ENCODE assay signal across 25 cellular contexts in genomic region chr5:89535421-89535820, GRCh38.
A peak's percentile ranks its signal among the peaks of the same experiment; 100 is the strongest.
DNase-seq lines count a peak whose midpoint lies in the region.
"Had no signal": no experiment of that assay in that cellular context is flagged by ENCODE, and none has a peak within 500 bp of the region (broad histone marks: within the 10 kb centered on the region; RNA-seq: fewer than 3 reads in every experiment).

No MANE protein-coding gene starts in this region.

- no peak overlapping the region for H3K23ac ChIP-seq in neuronal stem cell (ENCODE audit: low read depth, low read length, poor library complexity)

- H3K27ac ChIP-seq in neuronal stem cell (replicated peaks; ENCODE audit: low read length): no peak overlapping the region
- H3K27ac ChIP-seq: body of pancreas, dorsolateral prefrontal cortex, KMS-11, parathyroid adenoma, right atrium auricular region, SJCRH30 had no signal

- H3K9ac ChIP-seq in neuronal stem cell (ENCODE audit: low read depth, low read length, poor library complexity): no peak overlapping the region
- H3K9ac ChIP-seq: KMS-11, parathyroid adenoma had no signal

- no peak overlapping the region for H3K14ac ChIP-seq in neuronal stem cell (ENCODE audit: low read length)

- H3K4me3 ChIP-seq in neuronal stem cell (ENCODE audit: low read length in 2 of 2) (no peak overlapping the region), HAP-1 (no peak overlapping the region)
- H3K4me3 ChIP-seq: body of pancreas, dorsolateral prefrontal cortex, GM12878, mucosa of descending colon, right atrium auricular region, SJCRH30 had no signal

- no peak overlapping the region for H2AK5ac ChIP-seq in neuronal stem cell (ENCODE audit: low read depth, low read length)

- no peak overlapping the region for H3K18ac ChIP-seq in neuronal stem cell (ENCODE audit: low read length)

- H3K79me1 ChIP-seq in neuronal stem cell (ENCODE audit: low read depth, low read length): no peaks in the 10 kb centered on the region

- H3K9me3 ChIP-seq in neuronal stem cell (replicated peaks in 1 of 2; ENCODE audit: control insufficient read depth in 2 of 2, insufficient read depth in 1 of 2, low read depth in 1 of 2, low read length in 2 of 2): no peaks in the 10 kb centered on the region
- H3K9me3 ChIP-seq in HAP-1: no peaks in the 10 kb centered on the region
- H3K9me3 ChIP-seq: body of pancreas, mucosa of descending colon, right atrium auricular region, SJCRH30 had no signal

- H3K4ac ChIP-seq in neuronal stem cell (ENCODE audit: low read length): no peak overlapping the region

- H4K91ac ChIP-seq in neuronal stem cell (ENCODE audit: low read depth, low read length, poor library complexity): no peak overlapping the region

- H2AFZ ChIP-seq in neuronal stem cell (ENCODE audit: low read length): no peak overlapping the region
- H2AFZ ChIP-seq: parathyroid adenoma had no signal

- H2BK15ac ChIP-seq in neuronal stem cell (ENCODE audit: low read length): no peak overlapping the region

- H3K36me3 ChIP-seq in neuronal stem cell (replicated peaks in 1 of 2; ENCODE audit: control insufficient read depth in 2 of 2, insufficient read depth in 2 of 2, low read length in 2 of 2) (no peaks in the 10 kb centered on the region), HAP-1 (replicated peaks) (no peaks in the 10 kb centered on the region)
- H3K36me3 ChIP-seq: right atrium auricular region, SJCRH30 had no signal

- no peaks in the 10 kb centered on the region for H3K4me1 ChIP-seq in neuronal stem cell (ENCODE audit: control insufficient read depth in 2 of 2, insufficient read depth in 1 of 2, low read depth in 1 of 2, low read length in 2 of 2)
- no peaks in the 10 kb centered on the region for H3K4me1 ChIP-seq in HAP-1
- H3K4me1 ChIP-seq: body of pancreas, parathyroid adenoma, right atrium auricular region, SJCRH30 had no signal

- in situ Hi-C loops in HAP-1 (cut with MboI; ENCODE audit: low sequenced_read_pairs): no loop called here

- H3K27me3 ChIP-seq in neuronal stem cell (ENCODE audit: control insufficient read depth in 3 of 3, insufficient read depth in 3 of 3, low read depth in 1 of 3, low read length in 3 of 3) (no peaks in the 10 kb centered on the region), HAP-1 (ENCODE audit: low read depth) (no peaks in the 10 kb centered on the region)
- H3K27me3 ChIP-seq: body of pancreas, dorsolateral prefrontal cortex, right atrium auricular region, SJCRH30 had no signal

- WGBS in neuronal stem cell (ENCODE audit: extremely low coverage in 2 of 2, insufficient read length in 2 of 2, insufficient replicate concordance in 1 of 2), 2 donors: no CpG with 5 or more reads among the region's 2 CpGs

- no peak overlapping the region for H3K4me2 ChIP-seq in neuronal stem cell (ENCODE audit: insufficient read depth, low read length, poor library complexity, severe bottlenecking)
- H3K4me2 ChIP-seq: KMS-11 had no signal

- no peak overlapping the region for H2BK5ac ChIP-seq in neuronal stem cell (ENCODE audit: low read length)

- peak; percentile 43 for DNase-seq in HCEC 1CT
- peak; percentile 1 for DNase-seq in NOMO-1 treated with dmso at 0.1 percent for 144 hours (lab: John Stamatoyannopoulos, UW; ENCODE audit: unreplicated experiment)
- peak; percentile 23 for DNase-seq in fibroblast of peridontal ligament (ENCODE audit: extremely low read depth)
- DNase-seq in stromal cell of bone marrow (ENCODE audit: low read depth): peak; percentile 33
- DNase-seq in neuronal stem cell (ENCODE audit: low spot score): no peak
- no peak for DNase-seq in NAMALWA (ENCODE audit: low spot score)
- no peak for DNase-seq in HAP-1 (ENCODE audit: low spot score in 2 of 2)
- DNase-seq: activated CD4-positive, alpha-beta T cell treated with anti-CD3 and anti-CD28 coated beads, Interleukin-2, amount 10 ng/mL, durations not matched to agents 7 days and 5 days; activated naive CD8-positive, alpha-beta T cell treated with anti-CD3 and anti-CD28 coated beads, Interleukin-2, amount 50 U/mL, for 24 hours; activated T-cell treated with anti-CD3 and anti-CD28 coated beads, Interleukin-2, amount 50 U/mL, for 24 hours; body of pancreas; CD4-positive, alpha-beta T cell; dorsolateral prefrontal cortex; H7; mucosa of descending colon; NCI-H187; NCI-H524 treated with DMSO at 0.1 percent for 48 hours; SJCRH30; stimulated activated CD4-positive, alpha-beta T cell treated with anti-CD3 and anti-CD28 coated beads, Interleukin-2, amount 100 ng/mL, for 48 hours; substantia nigra; T1000 had no signal

- no peak overlapping the region for H2BK12ac ChIP-seq in neuronal stem cell (ENCODE audit: low read length)

- H2BK120ac ChIP-seq in neuronal stem cell (ENCODE audit: low read depth, low read length): no peak overlapping the region

- H4K8ac ChIP-seq in neuronal stem cell (ENCODE audit: low read depth, low read length): no peak overlapping the region

Comparison
In these comparisons a context has a peak if more than half of its experiments do, and no peak if none do; other contexts are left out.
1. DNase-seq: peak in HCEC 1CT (single experiment), NOMO-1 treated with dmso at 0.1 percent for 144 hours (single experiment), fibroblast of peridontal ligament (single experiment) and stromal cell of bone marrow (single experiment); none in neuronal stem cell (single experiment), NAMALWA (single experiment) and HAP-1 (0 of 2).